Comparison of ENCODE assay signal across 17 cellular contexts in the genomic region with DNA sequence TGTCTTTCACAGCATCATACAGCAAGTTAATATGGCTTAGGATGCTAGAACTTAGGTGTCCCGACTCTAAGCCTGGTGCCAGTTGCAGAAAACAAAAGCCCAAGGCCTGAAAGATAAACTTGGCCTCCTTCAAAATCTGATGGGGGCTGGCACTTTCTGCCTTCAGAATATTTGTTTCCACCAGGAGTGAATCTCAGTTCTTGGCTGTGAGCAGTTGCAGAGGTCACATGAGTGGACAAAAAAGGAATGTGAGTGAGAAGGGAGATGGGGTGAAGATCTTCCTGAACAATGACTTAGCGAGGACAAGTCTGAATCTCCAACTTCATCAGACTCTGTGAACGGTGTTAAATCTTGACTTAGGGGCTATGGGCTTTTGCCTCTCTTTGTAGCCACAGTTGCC. TPM values are rescaled to one million over a fixed set of nuclear protein-coding genes. Genes with fewer than 3 reads are reported as not detected.
DNase-seq lines count a peak whose midpoint lies in the region; ATAC-seq and TF ChIP-seq lines count a peak whose summit lies in the region.
"Had no signal": no experiment of that assay in that cellular context is flagged by ENCODE, and none has a peak within 500 bp of the region (broad histone marks: within the 10 kb centered on the region; RNA-seq: fewer than 3 reads in every experiment).

No MANE protein-coding gene starts in this region.

- BruUV-seq in Panc1 (replicated peaks; lab: Mats Ljungman, UMichigan): no TSS peak

- POLR2A ChIA-PET in Panc1 (lab: Charles Lee): no interaction called here

- peaks cover 35% of the 10 kb centered on the region for H3K4me1 Mint-ChIP-seq in activated CD4-positive, alpha-beta T cell treated with anti-CD3 and anti-CD28 coated beads, Interleukin-2, amount 10 ng/mL, durations not matched to agents 24 days and 14 days
- peaks cover 47% of the 10 kb centered on the region for H3K4me1 Mint-ChIP-seq in T-helper 2 cell treated with Interferon-gamma antibody and Interleukin-4, amounts not matched to agents 5 μg/mL and 100 μg/mL, for 36 hours (ENCODE audit: low read depth)

- no peaks in the 10 kb centered on the region for H3K36me3 ChIP-seq in Panc1 (ENCODE audit: control insufficient read depth, insufficient read depth, low read length)
- no peaks in the 10 kb centered on the region for H3K36me3 ChIP-seq in transverse colon
- H3K36me3 ChIP-seq: spleen, thoracic aorta had no signal

- H3K9me3 Mint-ChIP-seq in activated CD4-positive, alpha-beta T cell treated with anti-CD3 and anti-CD28 coated beads, Interleukin-2, amount 10 ng/mL, durations not matched to agents 24 days and 14 days: no peaks in the 10 kb centered on the region
- no peaks in the 10 kb centered on the region for H3K9me3 Mint-ChIP-seq in T-helper 2 cell treated with Interferon-gamma antibody and Interleukin-4, amounts not matched to agents 5 μg/mL and 100 μg/mL, for 36 hours
- H3K9me3 Mint-ChIP-seq: activated T-helper 17 cell treated with anti-CD3 and anti-CD28 coated beads, Interleukin-2, amount 50 U/mL, for 72 hours had no signal

- DNase-seq in activated CD4-positive, alpha-beta T cell treated with anti-CD3 and anti-CD28 coated beads, Interleukin-2, amount 10 ng/mL, durations not matched to agents 24 days and 14 days: no peak
- DNase-seq in activated CD4-positive, alpha-beta T cell treated with anti-CD3 and anti-CD28 coated beads, Interleukin-2, amount 50 U/mL, for 1 hour: no peak
- DNase-seq in Panc1 (ENCODE audit: low read depth, low spot score): no peak
- DNase-seq in fibroblast of the aortic adventitia (ENCODE audit: low read depth): peak; percentile 37
- DNase-seq in transverse colon: no peak
- no peak for DNase-seq in T-helper 2 cell treated with Interferon-gamma antibody and Interleukin-4, amounts not matched to agents 5 μg/mL and 100 μg/mL, for 36 hours (ENCODE audit: low spot score)
- DNase-seq: body of pancreas, hippocampal formation, NCI-H1930, nucleus accumbens, spleen had no signal

- 90 to 100% methylated on average over 1 to 3 of the region's 3 CpGs for WGBS in transverse colon (ENCODE audit: low coverage in 1 of 2), 2 donors

- no peaks in the 10 kb centered on the region for H3K27me3 ChIP-seq in Panc1 (ENCODE audit: control insufficient read depth, insufficient read depth, low read length)
- no peaks in the 10 kb centered on the region for H3K27me3 ChIP-seq in transverse colon
- H3K27me3 ChIP-seq: body of pancreas had no signal

- CTCF ChIA-PET in Panc1 (lab: Charles Lee): interaction anchor here (1.1 kb wide), 1 partner anchor 8 kb away, joined by 3 read pairs; no protein-coding TSS in a partner anchor

- no peak for TF ChIP-seq POLR2A in transverse colon (IDR thresholded peaks at IDR 0.05)

- peaks cover 24% of the 10 kb centered on the region for H3K4me1 ChIP-seq in Panc1 (ENCODE audit: control insufficient read depth, insufficient read depth, low read length)
- H3K4me1 ChIP-seq in transverse colon: peaks cover 0 to 7% (median 5%) of the 10 kb centered on the region in 4 donors
- H3K4me1 ChIP-seq: body of pancreas had no signal

- peak overlapping the region; percentile 63 for H3K27ac Mint-ChIP-seq in activated CD4-positive, alpha-beta T cell treated with anti-CD3 and anti-CD28 coated beads, Interleukin-2, amount 10 ng/mL, durations not matched to agents 24 days and 14 days
- no peak overlapping the region for H3K27ac Mint-ChIP-seq in T-helper 2 cell treated with Interferon-gamma antibody and Interleukin-4, amounts not matched to agents 5 μg/mL and 100 μg/mL, for 36 hours

- no peaks in the 10 kb centered on the region for H3K9me3 ChIP-seq in Panc1 (ENCODE audit: control insufficient read depth, insufficient read depth, low read depth, low read length)
- H3K9me3 ChIP-seq in transverse colon: no peaks in the 10 kb centered on the region
- H3K9me3 ChIP-seq: body of pancreas, spleen, thoracic aorta had no signal

- intact Hi-C loops in activated CD4-positive, alpha-beta T cell treated with anti-CD3 and anti-CD28 coated beads, Interleukin-2, amount 10 ng/mL, durations not matched to agents 24 days and 14 days (cut with micrococcal nuclease): loop anchor here (2.0 to 5.0 kb wide), 5 partner anchors 27 to 132 kb away; no protein-coding TSS in a partner anchor
- intact Hi-C loops in Panc1 (cut with micrococcal nuclease; ENCODE audit: unreplicated experiment): no loop called here
- intact Hi-C loops in transverse colon (cut with DNase I; ENCODE audit: low total_unique reads): loop anchor here (10.0 kb wide), 1 partner anchor 139 kb away; no protein-coding TSS in a partner anchor

- no peak for TF ChIP-seq EP300 in transverse colon (IDR thresholded peaks at IDR 0.05; ENCODE audit: low read depth)

- TF ChIP-seq CTCF in Panc1 (IDR thresholded peaks at IDR 0.05) (no peak), fibroblast of the aortic adventitia (IDR thresholded peaks at IDR 0.05; ENCODE audit: insufficient read depth, low read length) (no peak), transverse colon (IDR thresholded peaks at IDR 0.05) (no peak)

- H3K36me3 Mint-ChIP-seq in activated CD4-positive, alpha-beta T cell treated with anti-CD3 and anti-CD28 coated beads, Interleukin-2, amount 10 ng/mL, durations not matched to agents 24 days and 14 days (ENCODE audit: low read depth): no peaks in the 10 kb centered on the region
- no peaks in the 10 kb centered on the region for H3K36me3 Mint-ChIP-seq in T-helper 2 cell treated with Interferon-gamma antibody and Interleukin-4, amounts not matched to agents 5 μg/mL and 100 μg/mL, for 36 hours (ENCODE audit: low read depth)

- H3K27me3 Mint-ChIP-seq in activated CD4-positive, alpha-beta T cell treated with anti-CD3 and anti-CD28 coated beads, Interleukin-2, amount 10 ng/mL, durations not matched to agents 24 days and 14 days: no peaks in the 10 kb centered on the region
- no peaks in the 10 kb centered on the region for H3K27me3 Mint-ChIP-seq in T-helper 2 cell treated with Interferon-gamma antibody and Interleukin-4, amounts not matched to agents 5 μg/mL and 100 μg/mL, for 36 hours (ENCODE audit: low read depth)

- no peak overlapping the region for H3K4me3 ChIP-seq in Panc1 (ENCODE audit: low read depth in 2 of 2, low read length in 2 of 2)
- no peak overlapping the region for H3K4me3 ChIP-seq in fibroblast of the aortic adventitia (ENCODE audit: low read depth, low read length)
- no peak overlapping the region for H3K4me3 ChIP-seq in transverse colon
- H3K4me3 ChIP-seq: body of pancreas, spleen, thoracic aorta had no signal

- H3K27ac ChIP-seq in Panc1 (ENCODE audit: low read length) (peak overlapping the region; percentile 70), transverse colon (peak overlapping the region in 3 of 4 donors; percentile 15 to 37 (median 21))
- H3K27ac ChIP-seq: body of pancreas, spleen, thoracic aorta had no signal

- ATAC-seq in Panc1 (peak; percentile 5; the same call in 1 of the 2 replicates), GM19328 (IDR thresholded peaks at IDR 0.05; ENCODE audit: unreplicated experiment) (no peak), GM21786 (IDR thresholded peaks at IDR 0.05; ENCODE audit: unreplicated experiment) (no peak)
- ATAC-seq: body of pancreas had no signal

- in situ Hi-C loops in Panc1 (cut with HindIII; ENCODE audit: low pct_unique_long_range_greater_than_20kb, low sequenced_read_pairs): no loop called here
- in situ Hi-C loops in transverse colon (cut with MboI; ENCODE audit: low pct_ligation_motif_present in 1 of 4, low pct_unique_long_range_greater_than_20kb in 1 of 4, low sequenced_read_pairs in 3 of 4): no loop called here

- H3K4me3 Mint-ChIP-seq in activated CD4-positive, alpha-beta T cell treated with anti-CD3 and anti-CD28 coated beads, Interleukin-2, amount 10 ng/mL, durations not matched to agents 24 days and 14 days: no peak overlapping the region
- H3K4me3 Mint-ChIP-seq in T-helper 2 cell treated with Interferon-gamma antibody and Interleukin-4, amounts not matched to agents 5 μg/mL and 100 μg/mL, for 36 hours: no peak overlapping the region

RNA-seq across cellular contexts. Expression of a gene that starts 46.6 kb away (rescaled TPM):
- not detected in 2 replicates for total RNA-seq in activated CD4-positive, alpha-beta T cell treated with anti-CD3 and anti-CD28 coated beads, Interleukin-2, amount 10 ng/mL, durations not matched to agents 24 days and 14 days
- not detected for total RNA-seq in Panc1 (2021; ENCODE audit: unreplicated experiment)
- polyA plus RNA-seq in Panc1 (2012; ENCODE audit: insufficient read length): not detected
- not detected in 2 replicates for total RNA-seq in fibroblast of the aortic adventitia (ENCODE audit: low replicate concordance)
- not detected for total RNA-seq in transverse colon
- total RNA-seq: A673; activated T-helper 17 cell treated with anti-CD3 and anti-CD28 coated beads, Interleukin-2, amount 50 U/mL, for 72 hours; body of pancreas; spleen; T-helper 2 cell treated with Interferon-gamma antibody and Interleukin-4, amounts not matched to agents 100 ng/mL and 5 ng/mL, for 36 hours; thoracic aorta had no signal

RNA-seq across cellular contexts. Expression of a gene that starts 54.2 kb away (rescaled TPM):
- total RNA-seq in activated CD4-positive, alpha-beta T cell treated with anti-CD3 and anti-CD28 coated beads, Interleukin-2, amount 10 ng/mL, durations not matched to agents 24 days and 14 days: 59.3 and 63.1 TPM in 2 replicates
- total RNA-seq in Panc1 (2021; ENCODE audit: unreplicated experiment): 0.90 TPM
- 1.4 TPM for polyA plus RNA-seq in Panc1 (2012; ENCODE audit: insufficient read length)
- total RNA-seq in fibroblast of the aortic adventitia (ENCODE audit: low replicate concordance): not detected in 2 replicates
- 1 to 10 TPM in 3 of 4 donors, not detected in 1; 1.2 to 6.4 (median 4.9) TPM for total RNA-seq in transverse colon
- total RNA-seq: A673 had no signal
